In genomic region chr6:17900011-17900410, GRCh38 we compare ENCODE assay signal across 33 cellular contexts.
"Had no signal": no experiment of that assay in that cellular context is flagged by ENCODE, and none has a peak within 500 bp of the region (broad histone marks: within the 10 kb centered on the region; RNA-seq: fewer than 3 reads in every experiment).

No MANE protein-coding gene starts in this region.

- H3K36me3 ChIP-seq: breast epithelium, colonic mucosa had no signal

- H3K4me1 ChIP-seq: ascending aorta, breast epithelium, colonic mucosa had no signal

- H3K27ac Mint-ChIP-seq: activated CD4-positive, alpha-beta memory T cell treated with anti-CD3 and anti-CD28 coated beads for 36 hours; activated CD4-positive, alpha-beta T cell treated with anti-CD3 and anti-CD28 coated beads for 36 hours; activated CD4-positive, alpha-beta T cell treated with anti-CD3 and anti-CD28 coated beads, Interleukin-2, amount 10 ng/mL, durations not matched to agents 24 days and 14 days; activated CD8-positive, alpha-beta memory T cell treated with anti-CD3 and anti-CD28 coated beads, Interleukin-2, amount 10 ng/mL, durations not matched to agents 7 days and 5 days; activated CD8-positive, alpha-beta T cell treated with anti-CD3 and anti-CD28 coated beads, Interleukin-2, amount 10 ng/mL, durations not matched to agents 7 days and 5 days; activated naive CD4-positive, alpha-beta T cell treated with anti-CD3 and anti-CD28 coated beads for 36 hours; activated naive CD4-positive, alpha-beta T cell treated with anti-CD3 and anti-CD28 coated beads, Interleukin-2, amount 50 U/mL, for 24 hours; activated naive CD8-positive, alpha-beta T cell treated with anti-CD3 and anti-CD28 coated beads for 36 hours; activated T-helper 1 cell treated with anti-CD3 and anti-CD28 coated beads, Interleukin-12 subunit alpha, Interleukin-12 subunit beta, Interleukin-2, Interleukin-4 antibody, amounts not matched to agents 30 ng/mL and 10 ng/mL and 1 ng/mL, durations not matched to agents 14 hours and 24 hours and 36 hours; activated T-helper 2 cell treated with anti-CD3 and anti-CD28 coated beads, Interferon-gamma antibody, Interleukin-2, Interleukin-4, amounts not matched to agents 10 μg/mL and 5 μg/mL and 100 μg/mL, durations not matched to agents 14 hours and 24 hours and 36 hours; brain; T-helper 17 cell; T-helper 2 cell treated with Interferon-gamma antibody and Interleukin-4, amounts not matched to agents 5 μg/mL and 100 μg/mL, for 36 hours had no signal

- ATAC-seq: activated CD4-positive, alpha-beta T cell treated with anti-CD3 and anti-CD28 coated beads for 36 hours; activated CD8-positive, alpha-beta memory T cell treated with anti-CD3 and anti-CD28 coated beads, Interleukin-2, amount 10 ng/mL, durations not matched to agents 7 days and 5 days; activated CD8-positive, alpha-beta T cell treated with anti-CD3 and anti-CD28 coated beads, Interleukin-2, amount 10 ng/mL, durations not matched to agents 7 days and 5 days; esophagus mucosa; gastrocnemius medialis; T-helper 17 cell had no signal

- DNase-seq: activated CD4-positive, alpha-beta memory T cell treated with anti-CD3 and anti-CD28 coated beads for 36 hours; activated CD4-positive, alpha-beta T cell treated with anti-CD3 and anti-CD28 coated beads for 36 hours; activated CD4-positive, alpha-beta T cell treated with anti-CD3 and anti-CD28 coated beads, Interleukin-2, amount 10 ng/mL, durations not matched to agents 24 days and 14 days; activated CD4-positive, CD25-positive, alpha-beta regulatory T cell; activated CD4-positive, CD25-positive, alpha-beta regulatory T cell treated with anti-CD3 and anti-CD28 coated beads, Interleukin-2, amount 50 U/mL, for 72 hours; activated CD8-positive, alpha-beta memory T cell treated with anti-CD3 and anti-CD28 coated beads, Interleukin-2, amount 10 ng/mL, durations not matched to agents 7 days and 5 days; activated CD8-positive, alpha-beta memory T cell treated with anti-CD3 and anti-CD28 coated beads, Interleukin-2, amount 50 U/mL, for 4 hours; activated CD8-positive, alpha-beta T cell treated with anti-CD3 and anti-CD28 coated beads, Interleukin-2, amount 10 ng/mL, durations not matched to agents 7 days and 5 days; activated effector memory CD4-positive, alpha-beta T cell treated with anti-CD3 and anti-CD28 coated beads, Interleukin-2, amount 50 U/mL, for 16 hours; activated naive CD4-positive, alpha-beta T cell treated with anti-CD3 and anti-CD28 coated beads for 36 hours; activated naive CD8-positive, alpha-beta T cell treated with anti-CD3 and anti-CD28 coated beads for 36 hours; activated T-cell treated with anti-CD3 and anti-CD28 coated beads, Interleukin-2, amount 50 U/mL, for 1 hour; activated T-cell treated with anti-CD3 and anti-CD28 coated beads, Interleukin-2, amount 50 U/mL, for 48 hours; central memory CD4-positive, alpha-beta T cell; cerebellar nuclear complex; colonic mucosa; effector CD8-positive, alpha-beta T cell; foreskin fibroblast; gastrocnemius medialis; glutamatergic neuron; T-helper 1 cell; T-helper 17 cell; T1000; WERI-Rb-1 had no signal

- H3K4me3 Mint-ChIP-seq: activated CD4-positive, alpha-beta memory T cell treated with anti-CD3 and anti-CD28 coated beads for 36 hours; activated CD4-positive, alpha-beta T cell treated with anti-CD3 and anti-CD28 coated beads for 36 hours; activated CD4-positive, alpha-beta T cell treated with anti-CD3 and anti-CD28 coated beads, Interleukin-2, amount 10 ng/mL, durations not matched to agents 24 days and 14 days; activated CD8-positive, alpha-beta memory T cell treated with anti-CD3 and anti-CD28 coated beads, Interleukin-2, amount 10 ng/mL, durations not matched to agents 7 days and 5 days; activated CD8-positive, alpha-beta T cell treated with anti-CD3 and anti-CD28 coated beads, Interleukin-2, amount 10 ng/mL, durations not matched to agents 7 days and 5 days; activated naive CD4-positive, alpha-beta T cell treated with anti-CD3 and anti-CD28 coated beads for 36 hours; activated naive CD4-positive, alpha-beta T cell treated with anti-CD3 and anti-CD28 coated beads, Interleukin-2, amount 50 U/mL, for 24 hours; activated naive CD8-positive, alpha-beta T cell treated with anti-CD3 and anti-CD28 coated beads for 36 hours; activated T-helper 1 cell treated with anti-CD3 and anti-CD28 coated beads, Interleukin-12 subunit alpha, Interleukin-12 subunit beta, Interleukin-2, Interleukin-4 antibody, amounts not matched to agents 30 ng/mL and 10 ng/mL and 1 ng/mL, durations not matched to agents 14 hours and 24 hours and 36 hours; brain; T-helper 17 cell; T-helper 2 cell treated with Interferon-gamma antibody and Interleukin-4, amounts not matched to agents 5 μg/mL and 100 μg/mL, for 36 hours had no signal

- H3K4me1 Mint-ChIP-seq: activated CD4-positive, alpha-beta T cell treated with anti-CD3 and anti-CD28 coated beads for 36 hours; activated CD4-positive, alpha-beta T cell treated with anti-CD3 and anti-CD28 coated beads, Interleukin-2, amount 10 ng/mL, durations not matched to agents 24 days and 14 days; activated CD8-positive, alpha-beta memory T cell treated with anti-CD3 and anti-CD28 coated beads, Interleukin-2, amount 10 ng/mL, durations not matched to agents 7 days and 5 days; activated naive CD4-positive, alpha-beta T cell treated with anti-CD3 and anti-CD28 coated beads, Interleukin-2, amount 50 U/mL, for 24 hours; activated naive CD8-positive, alpha-beta T cell treated with anti-CD3 and anti-CD28 coated beads for 36 hours; brain; T-helper 17 cell had no signal

- H3K36me3 Mint-ChIP-seq: activated naive CD4-positive, alpha-beta T cell treated with anti-CD3 and anti-CD28 coated beads, Interleukin-2, amount 50 U/mL, for 24 hours had no signal

- H3K4me3 ChIP-seq: ascending aorta, breast epithelium, cardiac muscle cell, colonic mucosa, gastrocnemius medialis had no signal

- H3K9me3 ChIP-seq: colonic mucosa had no signal

- H3K27ac ChIP-seq: ascending aorta, breast epithelium, cardiac muscle cell, colonic mucosa, gastrocnemius medialis, WERI-Rb-1 had no signal

- H3K27me3 ChIP-seq: ascending aorta, breast epithelium, cardiac muscle cell, colonic mucosa, gastrocnemius medialis had no signal
